ENCODE assay signal across 7 cellular contexts in the genomic region with DNA sequence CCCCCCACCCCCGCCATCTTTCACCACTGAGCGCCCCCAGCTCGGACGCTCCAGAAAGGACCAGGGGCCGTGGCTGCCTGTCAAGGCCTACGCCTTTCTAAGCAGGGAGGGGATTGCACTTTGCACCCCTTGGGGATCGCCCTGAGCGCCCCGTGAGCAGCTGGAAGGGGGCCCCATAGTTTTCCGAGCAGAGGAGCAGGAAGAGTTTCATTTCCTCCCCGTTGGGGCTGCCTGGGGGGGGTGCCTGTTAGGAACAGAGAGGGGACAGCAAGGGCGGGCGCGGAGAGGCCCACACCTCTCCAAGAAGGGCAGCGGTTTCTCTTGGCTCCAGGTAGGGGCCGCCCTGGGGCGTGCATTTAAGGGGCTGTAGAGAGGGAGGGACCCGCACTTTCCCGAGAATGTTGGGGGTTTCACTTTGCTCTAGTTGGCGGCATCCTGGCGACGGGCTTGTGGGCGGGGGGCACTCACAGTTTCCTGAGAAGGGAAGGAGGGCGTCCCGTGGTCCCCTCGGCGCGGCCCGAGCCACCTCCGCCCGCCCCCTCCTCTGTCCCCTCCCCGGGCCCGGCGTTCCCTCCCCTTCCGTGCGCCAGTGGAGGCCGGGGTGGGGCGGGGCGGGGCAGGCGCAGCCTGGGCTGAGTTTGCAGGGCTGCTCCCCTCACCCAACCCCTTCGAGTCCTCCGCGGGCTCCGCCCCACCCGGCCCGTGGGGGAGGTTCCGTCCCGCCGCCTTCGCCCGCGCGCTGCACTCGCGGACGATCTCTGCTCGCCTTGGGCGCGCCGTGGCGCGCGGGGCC.
DNase-seq lines count a peak whose midpoint lies in the region; ATAC-seq and TF ChIP-seq lines count a peak whose summit lies in the region.

No MANE protein-coding gene starts in this region.

- peaks cover 34% of the 10 kb centered on the region for H3K4me1 Mint-ChIP-seq in T-helper 2 cell treated with Interferon-gamma antibody and Interleukin-4, amounts not matched to agents 5 μg/mL and 100 μg/mL, for 36 hours (ENCODE audit: low read depth)

- H3K27ac ChIP-seq in liver (ENCODE audit: low read depth in 1 of 2, low read length in 2 of 2): peak overlapping the region; percentile 48 to 65

- ATAC-seq in GM18907 (IDR thresholded peaks at IDR 0.05; ENCODE audit: unreplicated experiment) (peak; percentile 95), HG03103 (IDR thresholded peaks at IDR 0.05; ENCODE audit: low read depth, unreplicated experiment) (peak; percentile 86)

- H3K4me3 Mint-ChIP-seq in T-helper 2 cell treated with Interferon-gamma antibody and Interleukin-4, amounts not matched to agents 5 μg/mL and 100 μg/mL, for 36 hours: peak overlapping the region; percentile 94

- H3K27me3 Mint-ChIP-seq in T-helper 2 cell treated with Interferon-gamma antibody and Interleukin-4, amounts not matched to agents 5 μg/mL and 100 μg/mL, for 36 hours (ENCODE audit: low read depth): no peaks in the 10 kb centered on the region

- under 1% methylated on average over 61 of the region's 63 CpGs for WGBS in liver

- peak overlapping the region; percentile 83 for H3K27ac Mint-ChIP-seq in T-helper 2 cell treated with Interferon-gamma antibody and Interleukin-4, amounts not matched to agents 5 μg/mL and 100 μg/mL, for 36 hours

- H3K27me3 ChIP-seq in liver (ENCODE audit: control insufficient read depth in 4 of 4, insufficient read depth in 4 of 4, low read length in 3 of 4): no peaks in the 10 kb centered on the region

- TF ChIP-seq RAD21 in liver (IDR thresholded peaks at IDR 0.05): no peak

- H3K4me1 ChIP-seq in liver (ENCODE audit: control insufficient read depth in 4 of 4, insufficient read depth in 4 of 4, low read length in 3 of 4): peaks cover 2 to 16% (median 9%) of the 10 kb centered on the region in 4 donors

- H3K36me3 ChIP-seq in liver (ENCODE audit: control insufficient read depth in 4 of 4, insufficient read depth in 3 of 4, low read depth in 1 of 4, low read length in 3 of 4): no peaks in the 10 kb centered on the region

- DNase-seq in T-helper 2 cell treated with Interferon-gamma antibody and Interleukin-4, amounts not matched to agents 5 μg/mL and 100 μg/mL, for 36 hours (ENCODE audit: low spot score): peak; percentile 87
- DNase-seq in cerebellum (ENCODE audit: low spot score): peak; percentile 15
- DNase-seq in stimulated activated CD4-positive, alpha-beta T cell treated with anti-CD3 and anti-CD28 coated beads, TNF-alpha, amount 100 ng/mL, for 1 hour (ENCODE audit: low read depth in 3 of 3, low spot score in 1 of 3): peak; percentile 60 to 75 (median 71)
- DNase-seq in cerebellar nuclear complex (lab: John Stamatoyannopoulos, UW): no peak

- TF ChIP-seq CTCF in liver (IDR thresholded peaks at IDR 0.05; ENCODE audit: low read depth, low read length, missing input control): no peak

- H3K36me3 Mint-ChIP-seq in T-helper 2 cell treated with Interferon-gamma antibody and Interleukin-4, amounts not matched to agents 5 μg/mL and 100 μg/mL, for 36 hours (ENCODE audit: low read depth): peaks cover 36% of the 10 kb centered on the region

- peak overlapping the region; percentile 70 to 95 (median 94) for H3K4me3 ChIP-seq in liver (ENCODE audit: low read depth in 1 of 3, low read length in 3 of 3)

- peak overlapping the region in 1 of 2 donors; percentile 19 for H3K9ac ChIP-seq in liver (ENCODE audit: low read depth in 1 of 2, low read length in 2 of 2)

- H3K9me3 Mint-ChIP-seq in T-helper 2 cell treated with Interferon-gamma antibody and Interleukin-4, amounts not matched to agents 5 μg/mL and 100 μg/mL, for 36 hours: no peaks in the 10 kb centered on the region

- no peaks in the 10 kb centered on the region for H3K9me3 ChIP-seq in liver (ENCODE audit: control insufficient read depth in 4 of 4, low read length in 3 of 4)

TF ChIP-seq in liver, 16 proteins besides CTCF, POLR2A, EP300 and RAD21:
- peak; percentile 20 for TF ChIP-seq SP1 (IDR thresholded peaks at IDR 0.05)
- no peak for TF ChIP-seq NR2F2 (IDR thresholded peaks at IDR 0.05)
- TF ChIP-seq YY1 (IDR thresholded peaks at IDR 0.05): peak; percentile 22
- TF ChIP-seq, protein P1, sequence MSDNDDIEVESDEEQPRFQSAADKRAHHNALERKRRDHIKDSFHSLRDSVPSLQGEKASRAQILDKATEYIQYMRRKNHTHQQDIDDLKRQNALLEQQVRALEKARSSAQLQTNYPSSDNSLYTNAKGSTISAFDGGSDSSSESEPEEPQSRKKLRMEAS (IDR thresholded peaks at IDR 0.05): no peak
- TF ChIP-seq EGR1 (IDR thresholded peaks at IDR 0.05; ENCODE audit: low read depth in 2 of 2): peak in 1 of 2 donors; percentile 19

Comparison
In these comparisons a context has a peak if more than half of its experiments do, and no peak if none do; other contexts are left out.
1. DNase-seq: peak in T-helper 2 cell treated with Interferon-gamma antibody and Interleukin-4, amounts not matched to agents 5 μg/mL and 100 μg/mL, for 36 hours (single experiment), cerebellum (single experiment) and stimulated activated CD4-positive, alpha-beta T cell treated with anti-CD3 and anti-CD28 coated beads, TNF-alpha, amount 100 ng/mL, for 1 hour (3 of 3); none in cerebellar nuclear complex (0 of 2).